Comparison of ENCODE assay signal across 8 cellular contexts in the genomic region with DNA sequence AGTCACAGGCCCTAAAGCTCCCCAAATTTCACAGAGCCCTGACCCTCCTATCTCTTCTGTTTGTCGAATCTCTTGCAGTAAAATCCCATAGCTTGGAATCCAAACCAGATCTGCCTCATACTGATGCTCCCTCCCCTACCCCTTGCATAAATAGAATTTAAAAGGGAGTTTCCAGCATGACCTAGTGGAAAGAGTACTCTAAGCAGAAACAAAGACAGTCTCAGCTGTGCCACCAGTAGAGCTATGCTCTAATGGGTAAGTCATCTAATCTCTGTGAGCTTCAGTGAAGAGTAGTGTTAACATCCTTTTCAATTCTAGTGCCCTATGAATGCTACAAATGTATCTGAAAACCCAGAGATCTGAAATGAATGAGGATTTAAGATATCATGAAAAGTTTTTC. TPM values are rescaled to one million over a fixed set of nuclear protein-coding genes. Genes with fewer than 3 reads are reported as not detected.
"Had no signal": no experiment of that assay in that cellular context is flagged by ENCODE, and none has a peak within 500 bp of the region (broad histone marks: within the 10 kb centered on the region; RNA-seq: fewer than 3 reads in every experiment).

No MANE protein-coding gene starts in this region.

- ATAC-seq: HCT116, K562 had no signal

- H3K4me3 ChIP-seq: HAP-1, K562 had no signal

- H3K36me3 ChIP-seq: HAP-1 had no signal

- H3K4me3 Mint-ChIP-seq: HFFc6 had no signal

- DNase-seq: GOT3, HFFc6, IMR-90, KG1 had no signal

- H3K9me3 Mint-ChIP-seq: HFFc6 had no signal

- H3K27ac Mint-ChIP-seq: HFFc6 had no signal

- H3K4me1 ChIP-seq: HAP-1 had no signal

- H3K9me3 ChIP-seq: HAP-1 had no signal

RNA-seq across cellular contexts. Expression of a gene that starts 4.0 kb away (rescaled TPM):
- total RNA-seq: HFFc6, HT-29, IMR-90, K562 had no signal
- polyA plus RNA-seq: IMR-90, K562 had no signal

RNA-seq across cellular contexts. Expression of a gene that starts 10.6 kb away (rescaled TPM):
- total RNA-seq: HFFc6, HT-29, IMR-90, K562 had no signal
- polyA plus RNA-seq: IMR-90, K562 had no signal
